9 cellular contexts compared by ENCODE assay signal in genomic region chr4:142983612-142984011, GRCh38.
"Had no signal": no experiment of that assay in that cellular context is flagged by ENCODE, and none has a peak within 500 bp of the region (broad histone marks: within the 10 kb centered on the region; RNA-seq: fewer than 3 reads in every experiment).

No MANE protein-coding gene starts in this region.

- H3K9ac ChIP-seq: GM23248 had no signal

- H2AFZ ChIP-seq: GM23248 had no signal

- H3K36me3 ChIP-seq: HAP-1 had no signal

- ATAC-seq: HCT116, K562 had no signal

- H3K27ac ChIP-seq: GM23248 had no signal

- H3K4me3 ChIP-seq: GM23248, HAP-1, K562 had no signal

- H3K9me3 Mint-ChIP-seq: HFFc6 had no signal

- H3K4me1 ChIP-seq: HAP-1 had no signal

- H3K27ac Mint-ChIP-seq: HFFc6 had no signal

- H3K9me3 ChIP-seq: HAP-1 had no signal

- H3K4me3 Mint-ChIP-seq: HFFc6 had no signal

- DNase-seq: GM23248, GOT3, H7, HFFc6, IMR-90, KG1 had no signal
